ENCODE assay signal across 8 cellular contexts in the genomic region with DNA sequence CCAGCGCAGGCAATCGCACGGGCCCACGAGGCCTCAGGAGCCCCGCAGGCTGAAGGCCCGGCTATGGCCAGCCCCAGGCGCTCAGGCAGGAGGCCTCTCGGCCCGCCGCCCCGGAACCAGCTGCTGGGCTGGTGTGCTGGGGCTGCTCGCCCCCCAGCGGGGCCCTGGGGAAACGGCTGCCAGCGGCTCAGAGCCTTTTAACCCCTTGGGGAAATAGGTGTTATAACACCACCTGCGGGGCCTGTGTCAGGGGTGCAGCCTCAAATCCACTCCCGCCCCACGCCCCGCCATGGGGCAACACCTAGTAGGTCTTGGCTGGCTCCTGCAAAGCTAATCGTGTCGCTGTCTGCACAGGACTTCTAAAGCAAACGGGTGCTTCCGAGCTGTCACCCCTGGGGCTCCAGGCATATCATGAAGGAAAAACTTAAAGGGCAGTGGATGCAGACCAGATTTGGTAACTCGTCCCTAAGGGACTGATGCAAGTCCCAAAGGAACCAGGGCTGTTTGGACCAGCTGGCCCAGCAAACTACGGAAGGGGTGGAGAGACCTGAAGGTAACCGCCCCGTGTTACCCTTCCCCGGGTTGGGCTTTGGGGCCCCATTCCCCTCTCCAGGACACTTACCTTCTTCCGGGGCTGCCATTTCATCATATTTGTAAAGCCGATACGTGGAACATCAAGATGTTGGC.
DNase-seq lines count a peak whose midpoint lies in the region; ATAC-seq lines count a peak whose summit lies in the region.

No MANE protein-coding gene starts in this region.

- no peaks in the 10 kb centered on the region for H3K9me3 ChIP-seq in HUES64 (ENCODE audit: insufficient read depth, low read depth, low read length)

- DNase-seq in DMS53 (lab: John Stamatoyannopoulos, UW) (peak; percentile 79), inferior parietal cortex (ENCODE audit: extremely low spot score) (peak; percentile 79), SIG-M5 treated with dmso at 0.1 percent for 504 hours (lab: John Stamatoyannopoulos, UW; ENCODE audit: unreplicated experiment) (no peak)
- peak; percentile 68 for DNase-seq in activated CD4-positive, CD25-positive, alpha-beta regulatory T cell treated with anti-CD3 and anti-CD28 coated beads, Interleukin-2, amount 50 U/mL, for 72 hours
- peak in 1 of 2 donors; percentile 14 for DNase-seq in central memory CD8-positive, alpha-beta T cell (ENCODE audit: low spot score in 2 of 2)

- H3K27ac ChIP-seq in HUES64 (ENCODE audit: low read depth, low read length) (no peak overlapping the region; the same call in 1 of the 2 replicates), skin epidermis (peak overlapping the region in 20 of 21 experiments; percentile 11 to 88 (median 72))

- peaks cover 14% of the 10 kb centered on the region for H3K4me1 ChIP-seq in HUES64 (ENCODE audit: insufficient read depth, low read length)

- H3K36me3 ChIP-seq in HUES64 (ENCODE audit: insufficient read depth, low read length) = no peaks in the 10 kb centered on the region

- H3K27me3 ChIP-seq in HUES64 (ENCODE audit: insufficient read depth, low read length) = no peaks in the 10 kb centered on the region

- H3K9ac ChIP-seq in HUES64 (ENCODE audit: low read depth, low read length) = peak overlapping the region; percentile 71

- ATAC-seq in central memory CD8-positive, alpha-beta T cell (replicated peaks; ENCODE audit: extremely low read depth, poor library complexity, severe bottlenecking) = peak; percentile 75
- ATAC-seq in HG02973 (IDR thresholded peaks at IDR 0.05; ENCODE audit: unreplicated experiment) = no peak

- WGBS in HUES64 = 1% methylated on average over 31 of the region's 31 CpGs

- H3K4me1 Mint-ChIP-seq in central memory CD8-positive, alpha-beta T cell = no peaks in the 10 kb centered on the region

- no peaks in the 10 kb centered on the region for H3K9me3 Mint-ChIP-seq in central memory CD8-positive, alpha-beta T cell

- no peaks in the 10 kb centered on the region for H3K36me3 Mint-ChIP-seq in central memory CD8-positive, alpha-beta T cell (ENCODE audit: insufficient read depth)

- H3K27ac Mint-ChIP-seq in central memory CD8-positive, alpha-beta T cell (ENCODE audit: low read depth) = no peak overlapping the region

- H3K4me3 ChIP-seq in HUES64 (ENCODE audit: low read length) (peak overlapping the region; percentile 82), skin epidermis (peak overlapping the region; percentile 40 to 53 (median 47))

- H3K27me3 Mint-ChIP-seq in central memory CD8-positive, alpha-beta T cell = peaks cover 47% of the 10 kb centered on the region

- H3K4me3 Mint-ChIP-seq in central memory CD8-positive, alpha-beta T cell = peak overlapping the region; percentile 67
